Comparison of ENCODE assay signal across 15 cellular contexts in genomic region chr1:184791199-184791935, GRCh38. TPM values are rescaled to one million over a fixed set of nuclear protein-coding genes. Genes with fewer than 3 reads are reported as not detected.
DNase-seq lines count a peak whose midpoint lies in the region; ATAC-seq, FAIRE-seq and TF ChIP-seq lines count a peak whose summit lies in the region.
"Had no signal": no experiment of that assay in that cellular context is flagged by ENCODE, and none has a peak within 500 bp of the region (broad histone marks: within the 10 kb centered on the region; RNA-seq: fewer than 3 reads in every experiment).

No MANE protein-coding gene starts in this region.

- H3K79me2 ChIP-seq in PC-3 (ENCODE audit: low read length), result no peaks in the 10 kb centered on the region

- H3K27me3 ChIP-seq in PC-3 (ENCODE audit: low read length) (no peaks in the 10 kb centered on the region), colonic mucosa (no peaks in the 10 kb centered on the region), gastrocnemius medialis (no peaks in the 10 kb centered on the region)
- H3K27me3 ChIP-seq: heart left ventricle, left lung had no signal

- peak; percentile 14 for DNase-seq in AG20443 (ENCODE audit: low spot score)
- peak; percentile 11 for DNase-seq in PC-3
- no peak for DNase-seq in colonic mucosa
- no peak for DNase-seq in gastrocnemius medialis
- no peak for DNase-seq in NCI-H2171 (lab: John Stamatoyannopoulos, UW)
- no peak for DNase-seq in H54 (ENCODE audit: insufficient read length, low spot score)
- DNase-seq: CD8-positive, alpha-beta T cell; effector memory CD4-positive, alpha-beta T cell; heart left ventricle; left lung; naive thymus-derived CD8-positive, alpha-beta T cell; NCI-H1092; stimulated activated CD4-positive, alpha-beta T cell treated with anti-CD3 and anti-CD28 coated beads, Interleukin-4, amount 100 ng/mL, for 1 hour had no signal

- H3K9ac ChIP-seq in PC-3 (ENCODE audit: low read length) (peak overlapping the region; percentile 86), colonic mucosa (ENCODE audit: low read depth in 2 of 2, low read length in 2 of 2) (no peak overlapping the region)

- no peaks in the 10 kb centered on the region for H4K20me1 ChIP-seq in PC-3 (ENCODE audit: low read length)

- H3K9me3 ChIP-seq in PC-3 (ENCODE audit: low read length) (no peaks in the 10 kb centered on the region), colonic mucosa (no peaks in the 10 kb centered on the region), gastrocnemius medialis (no peaks in the 10 kb centered on the region)
- H3K9me3 ChIP-seq: heart left ventricle, left lung had no signal

- in situ Hi-C loops in gastrocnemius medialis (cut with MboI; ENCODE audit: low sequenced_read_pairs in 4 of 4), result no loop called here

- 0 out of 2 replicates have a peak overlapping the region, but pooled peaks have one; percentile 74 for H3K4me2 ChIP-seq in PC-3 (ENCODE audit: low read length)

- TF ChIP-seq CTCF in PC-3 (conservative IDR thresholded peaks at IDR 0.05; ENCODE audit: low read depth, low read length), result no peak
- TF ChIP-seq CTCF in colonic mucosa (IDR thresholded peaks at IDR 0.05), result no peak
- TF ChIP-seq CTCF in gastrocnemius medialis (IDR thresholded peaks at IDR 0.05 in 4 of 5, conservative IDR thresholded peaks at IDR 0.05 in 1 of 5), result no peak

- FAIRE-seq in H54 (lab: Jason Lieb, UNC), result no peak

- no peaks in the 10 kb centered on the region for H3K9me2 ChIP-seq in PC-3 (replicated peaks; ENCODE audit: low read length)

- no TSS peak for BruUV-seq in PC-3 (replicated peaks; lab: Mats Ljungman, UMichigan)

- H3K4me1 ChIP-seq in PC-3 (ENCODE audit: insufficient read depth, low read length), result peaks cover 42% of the 10 kb centered on the region
- peaks cover 10% of the 10 kb centered on the region for H3K4me1 ChIP-seq in colonic mucosa
- H3K4me1 ChIP-seq in gastrocnemius medialis, result peaks cover 19 to 22% of the 10 kb centered on the region in 2 donors

- intact Hi-C loops in PC-3 (cut with micrococcal nuclease), result no loop called here
- intact Hi-C loops in colonic mucosa (cut with DNase I), result no loop called here
- intact Hi-C loops in gastrocnemius medialis (cut with DNase I; ENCODE audit: low total_unique reads), result no loop called here

- no peak overlapping the region for H2AFZ ChIP-seq in PC-3 (ENCODE audit: low read length)

- H3F3A ChIP-seq in PC-3 (ENCODE audit: low read length, unreplicated experiment), result peaks cover 7% of the 10 kb centered on the region

- TF ChIP-seq POLR2A in gastrocnemius medialis (IDR thresholded peaks at IDR 0.05) (no peak), H54 (IDR thresholded peaks at IDR 0.05; ENCODE audit: low read depth, low read length) (no peak)

- ATAC-seq in PC-3 (no peak), gastrocnemius medialis (no peak), GM19397 (IDR thresholded peaks at IDR 0.05; ENCODE audit: unreplicated experiment) (no peak), GM19455 (IDR thresholded peaks at IDR 0.05; ENCODE audit: unreplicated experiment) (no peak)
- ATAC-seq: CD8-positive, alpha-beta T cell; naive thymus-derived CD8-positive, alpha-beta T cell had no signal

- POLR2A ChIA-PET in PC-3 (lab: Charles Lee; ENCODE audit: unreplicated experiment), result interaction anchor here (0.5 kb wide), 1 partner anchor 114 kb away, joined by 7 read pairs; no protein-coding TSS in a partner anchor

- CTCF ChIA-PET in PC-3 (lab: Charles Lee), result interaction anchor here (0.7 kb wide), 1 partner anchor 10 kb away, joined by 3 read pairs; no protein-coding TSS in a partner anchor

- no peak overlapping the region for H3K4me3 ChIP-seq in PC-3 (ENCODE audit: low read length)
- H3K4me3 ChIP-seq in colonic mucosa, result no peak overlapping the region
- H3K4me3 ChIP-seq in gastrocnemius medialis, result no peak overlapping the region
- H3K4me3 ChIP-seq: heart left ventricle, left lung had no signal

- H3K27ac ChIP-seq in PC-3 (ENCODE audit: low read length) (peak overlapping the region; percentile 100), colonic mucosa (peak overlapping the region; percentile 59), gastrocnemius medialis (peak overlapping the region; percentile 83 to 91 (median 87))

- H3K36me3 ChIP-seq in PC-3 (ENCODE audit: low read depth, low read length), result no peaks in the 10 kb centered on the region
- no peaks in the 10 kb centered on the region for H3K36me3 ChIP-seq in colonic mucosa
- peaks cover 0 to 4% of the 10 kb centered on the region in 2 donors for H3K36me3 ChIP-seq in gastrocnemius medialis

RNA-seq across cellular contexts. Expression of gene EDEM3, which starts 36.7 kb away (rescaled TPM):
- total RNA-seq in PC-3 (2014; rRNA removed) (12.8 and 16.2 TPM in 2 replicates), colonic mucosa (10 to 100 TPM; 55.7 to 75.4 TPM), gastrocnemius medialis (10 to 100 TPM; 18.1 to 51.1 (median 31.9) TPM)

Comparison
In these comparisons a context has a peak if more than half of its experiments do, and no peak if none do; other contexts are left out.
1. DNase-seq: peak in AG20443 (single experiment) and PC-3 (single experiment); none in colonic mucosa (single experiment), gastrocnemius medialis (0 of 2), NCI-H2171 (single experiment) and H54 (single experiment).
2. Peak in every context shown above with its lines, with median percentiles within 50 percentile points of each other: H3K27ac ChIP-seq.